Comparison of ENCODE assay signal across 9 cellular contexts in genomic region chr15:74196175-74196574, GRCh38. TPM values are rescaled to one million over a fixed set of nuclear protein-coding genes. Genes with fewer than 3 reads are reported as not detected.
DNase-seq lines count a peak whose midpoint lies in the region; ATAC-seq and TF ChIP-seq lines count a peak whose summit lies in the region.
"Had no signal": no experiment of that assay in that cellular context is flagged by ENCODE, and none has a peak within 500 bp of the region (broad histone marks: within the 10 kb centered on the region; RNA-seq: fewer than 3 reads in every experiment).

No MANE protein-coding gene starts in this region.

- TF ChIP-seq POLR2A in prostate gland (IDR thresholded peaks at IDR 0.05): no peak

- H3K27me3 ChIP-seq in Panc1 (ENCODE audit: control insufficient read depth, insufficient read depth, low read length) (no peaks in the 10 kb centered on the region), prostate gland (replicated peaks; ENCODE audit: insufficient read depth) (no peaks in the 10 kb centered on the region)
- H3K27me3 ChIP-seq: upper lobe of left lung had no signal

- no peak overlapping the region for H3K27ac ChIP-seq in Panc1 (ENCODE audit: low read length)
- H3K27ac ChIP-seq in prostate gland: no peak overlapping the region
- H3K27ac ChIP-seq: upper lobe of left lung had no signal

- TF ChIP-seq CTCF in Panc1 (IDR thresholded peaks at IDR 0.05) (no peak), prostate gland (IDR thresholded peaks at IDR 0.05) (no peak), CD14-positive monocyte (IDR thresholded peaks at IDR 0.05) (no peak)

- no peaks in the 10 kb centered on the region for H3K9me3 ChIP-seq in Panc1 (ENCODE audit: control insufficient read depth, insufficient read depth, low read depth, low read length)
- H3K9me3 ChIP-seq in prostate gland: no peaks in the 10 kb centered on the region
- H3K9me3 ChIP-seq: upper lobe of left lung had no signal

- intact Hi-C loops in Panc1 (cut with micrococcal nuclease; ENCODE audit: unreplicated experiment) (loop anchor here (5.0 kb wide), 1 partner anchor 106 kb away; no protein-coding TSS in a partner anchor), prostate gland (cut with DNase I) (no loop called here), CD14-positive monocyte (cut with micrococcal nuclease) (no loop called here)

- no peak overlapping the region for H3K4me3 Mint-ChIP-seq in CD14-positive monocyte
- H3K4me3 Mint-ChIP-seq in activated T-cell treated with anti-CD3 and anti-CD28 coated beads, Interleukin-2, amount 50 U/mL, for 24 hours: no peak overlapping the region

- CTCF ChIA-PET in Panc1 (lab: Charles Lee): interaction anchor here (0.6 kb wide), 1 partner anchor 111 kb away, joined by 3 read pairs; no protein-coding TSS in a partner anchor

- no peak overlapping the region for H3K27ac Mint-ChIP-seq in CD14-positive monocyte
- H3K27ac Mint-ChIP-seq in activated T-cell treated with anti-CD3 and anti-CD28 coated beads, Interleukin-2, amount 50 U/mL, for 24 hours: no peak overlapping the region

- in situ Hi-C loops in Panc1 (cut with HindIII; ENCODE audit: low pct_unique_long_range_greater_than_20kb, low sequenced_read_pairs): no loop called here

- ATAC-seq in Panc1 (peak; percentile 37), GM21723 (IDR thresholded peaks at IDR 0.05; ENCODE audit: unreplicated experiment) (no peak), GM21825 (IDR thresholded peaks at IDR 0.05; ENCODE audit: unreplicated experiment) (no peak)

- H3K4me1 Mint-ChIP-seq in CD14-positive monocyte: peaks cover 5% of the 10 kb centered on the region
- no peaks in the 10 kb centered on the region for H3K4me1 Mint-ChIP-seq in activated T-cell treated with anti-CD3 and anti-CD28 coated beads, Interleukin-2, amount 50 U/mL, for 24 hours (ENCODE audit: low read depth)

- H3K36me3 Mint-ChIP-seq in CD14-positive monocyte: no peaks in the 10 kb centered on the region
- H3K36me3 Mint-ChIP-seq in activated T-cell treated with anti-CD3 and anti-CD28 coated beads, Interleukin-2, amount 50 U/mL, for 24 hours (ENCODE audit: low read depth): no peaks in the 10 kb centered on the region

- WGBS in prostate gland: 33% methylated on average over 7 of the region's 7 CpGs

- no peaks in the 10 kb centered on the region for H3K9me3 Mint-ChIP-seq in CD14-positive monocyte
- no peaks in the 10 kb centered on the region for H3K9me3 Mint-ChIP-seq in activated T-cell treated with anti-CD3 and anti-CD28 coated beads, Interleukin-2, amount 50 U/mL, for 24 hours

- BruUV-seq in Panc1 (replicated peaks; lab: Mats Ljungman, UMichigan): no TSS peak

- no peaks in the 10 kb centered on the region for H3K36me3 ChIP-seq in Panc1 (ENCODE audit: control insufficient read depth, insufficient read depth, low read length)
- H3K36me3 ChIP-seq in prostate gland: no peaks in the 10 kb centered on the region
- H3K36me3 ChIP-seq: upper lobe of left lung had no signal

- peak; percentile 89 for DNase-seq in GM03348 (ENCODE audit: low spot score)
- DNase-seq in Panc1 (ENCODE audit: low read depth, low spot score): no peak
- peak; percentile 58 for DNase-seq in fibroblast of peridontal ligament (ENCODE audit: extremely low read depth)
- peak; percentile 7 for DNase-seq in prostate gland (ENCODE audit: low spot score)
- no peak for DNase-seq in CD14-positive monocyte (ENCODE audit: low spot score)
- DNase-seq in activated T-cell treated with anti-CD3 and anti-CD28 coated beads, Interleukin-2, amount 50 U/mL, for 24 hours: no peak

- peaks cover 0 to 3% (median 1%) of the 10 kb centered on the region in 3 donors for H3K27me3 Mint-ChIP-seq in CD14-positive monocyte (ENCODE audit: low read depth in 3 of 3)
- H3K27me3 Mint-ChIP-seq in activated T-cell treated with anti-CD3 and anti-CD28 coated beads, Interleukin-2, amount 50 U/mL, for 24 hours: no peaks in the 10 kb centered on the region

- H3K4me1 ChIP-seq in Panc1 (ENCODE audit: control insufficient read depth, insufficient read depth, low read length) (peaks cover 13% of the 10 kb centered on the region), prostate gland (replicated peaks) (no peaks in the 10 kb centered on the region)

- no peak overlapping the region for H3K4me3 ChIP-seq in Panc1 (ENCODE audit: low read depth in 2 of 2, low read length in 2 of 2)
- H3K4me3 ChIP-seq in prostate gland: no peak overlapping the region
- H3K4me3 ChIP-seq: upper lobe of left lung had no signal

- POLR2A ChIA-PET in Panc1 (lab: Charles Lee): no interaction called here

RNA-seq across cellular contexts. Expression of gene STRA6, which starts 6.4 kb away (rescaled TPM):
- total RNA-seq in Panc1 (2021; ENCODE audit: unreplicated experiment) (1.1 TPM), prostate gland (1 to 10 TPM in 1 of 2 donors, under 1 TPM in 1; 0.77 to 1.8 TPM)
- 0.73 TPM for polyA plus RNA-seq in Panc1 (2012; ENCODE audit: insufficient read length)
- polyA plus RNA-seq in CD14-positive monocyte: not detected

RNA-seq across cellular contexts. Expression of gene ISLR, which starts 22.7 kb away (rescaled TPM):
- 0.28 TPM for total RNA-seq in Panc1 (2021; ENCODE audit: unreplicated experiment)
- polyA plus RNA-seq in Panc1 (2012; ENCODE audit: insufficient read length): 0.10 TPM
- total RNA-seq in prostate gland: 10 to 100 TPM; 36.5 to 70.7 TPM
- not detected for polyA plus RNA-seq in CD14-positive monocyte

RNA-seq across cellular contexts. Expression of gene CCDC33, which starts 40.0 kb away (rescaled TPM):
- total RNA-seq in Panc1 (2021; ENCODE audit: unreplicated experiment) (not detected), prostate gland (1 to 10 TPM in 1 of 2 donors, not detected in 1; 1.5 TPM)
- polyA plus RNA-seq in Panc1 (2012; ENCODE audit: insufficient read length): not detected
- not detected for polyA plus RNA-seq in CD14-positive monocyte

Comparison
In these comparisons a context has a peak if more than half of its experiments do, and no peak if none do; other contexts are left out.
1. DNase-seq: peak in GM03348 (single experiment), fibroblast of peridontal ligament (single experiment) and prostate gland (single experiment); none in Panc1 (single experiment), CD14-positive monocyte (single experiment) and activated T-cell treated with anti-CD3 and anti-CD28 coated beads, Interleukin-2, amount 50 U/mL, for 24 hours (single experiment).
2. RNA of gene ISLR, which starts 22.7 kb away (total RNA-seq): 36.5 to 70.7 TPM in prostate gland; 0.28 TPM in Panc1 (single experiment); every median in the first group is over 10 times any median in the second.